Comparison of ENCODE assay signal across 8 cellular contexts in the genomic region with DNA sequence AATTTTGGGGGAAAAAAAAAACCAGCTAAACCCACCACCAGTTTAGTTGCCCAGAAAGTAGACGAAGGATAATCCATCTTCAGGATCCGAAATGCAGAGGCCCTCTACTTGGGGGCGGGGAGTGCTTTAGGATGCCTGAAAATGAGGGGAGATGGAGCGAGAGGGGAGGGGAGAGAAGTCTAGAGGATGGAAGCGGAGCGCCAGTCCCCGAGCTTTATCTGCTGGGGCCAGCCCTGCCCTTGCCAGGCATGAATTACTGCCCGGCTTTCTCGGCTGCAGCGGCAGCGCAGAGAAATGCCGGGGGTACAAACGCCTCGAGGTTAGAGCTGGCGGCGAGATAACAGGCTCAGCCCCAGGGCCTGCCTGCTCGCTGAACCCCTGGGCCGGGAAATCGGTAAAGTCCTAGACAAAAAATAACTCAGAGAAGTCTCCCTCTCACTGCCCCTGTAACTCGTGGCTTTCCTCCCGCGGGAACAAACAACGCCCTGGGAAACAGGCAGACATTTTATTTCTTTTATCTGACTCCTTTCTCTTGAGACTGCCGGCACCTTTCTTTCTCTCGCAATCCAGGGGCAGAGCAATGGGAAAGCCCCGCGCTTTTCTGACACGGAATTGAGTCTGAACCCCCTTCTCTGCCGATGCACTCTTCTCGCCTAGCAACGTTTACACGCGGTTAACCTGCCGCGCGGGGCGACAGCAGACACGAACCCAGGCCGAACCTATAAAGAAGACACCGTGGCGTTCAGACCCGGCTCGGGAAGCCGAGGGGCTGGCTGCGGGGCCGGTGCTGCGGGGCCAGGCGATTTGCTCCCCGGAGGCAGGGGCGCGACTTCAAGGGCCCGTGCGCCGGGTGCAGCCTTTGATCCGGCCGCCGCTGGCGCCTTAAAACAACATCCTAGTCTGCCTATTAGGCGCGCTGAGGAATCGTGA. TPM values are rescaled to one million over a fixed set of nuclear protein-coding genes. Genes with fewer than 3 reads are reported as not detected.
DNase-seq lines count a peak whose midpoint lies in the region; ATAC-seq, FAIRE-seq and TF ChIP-seq lines count a peak whose summit lies in the region.

No MANE protein-coding gene starts in this region.

- H3K27me3 ChIP-seq in CD8-positive, alpha-beta memory T cell (ENCODE audit: insufficient read depth, low read length, poor library complexity, severe bottlenecking) = peaks cover 65% of the 10 kb centered on the region
- H3K27me3 ChIP-seq in MM.1S (replicated peaks; ENCODE audit: insufficient read depth, low read length) = peaks cover 60% of the 10 kb centered on the region
- H3K27me3 ChIP-seq in neural progenitor cell = peaks cover 99% of the 10 kb centered on the region
- H3K27me3 ChIP-seq in tibial nerve = peaks cover 3 to 93% of the 10 kb centered on the region in 2 donors

- TF ChIP-seq POLR2A in tibial nerve (IDR thresholded peaks at IDR 0.05) = no peak

- no peak overlapping the region for H3K4me3 ChIP-seq in CD8-positive, alpha-beta memory T cell (ENCODE audit: low read length)
- H3K4me3 ChIP-seq in MM.1S (ENCODE audit: low read length) = 0 out of 2 replicates have a peak overlapping the region, but pooled peaks have one; percentile 14
- peak overlapping the region; percentile 24 for H3K4me3 ChIP-seq in neural progenitor cell
- peak overlapping the region in 2 of 4 donors; percentile 15 to 20 for H3K4me3 ChIP-seq in tibial nerve

- H3K4me2 ChIP-seq in MM.1S (ENCODE audit: low read depth, low read length) (peak overlapping the region; percentile 53; the same call in 1 of the 2 replicates), neural progenitor cell (peak overlapping the region; percentile 67)

- 6 to 14% methylated on average over 53 to 60 of the region's 61 CpGs for WGBS in tibial nerve, 2 donors

- peaks cover 16% of the 10 kb centered on the region for H3K4me1 ChIP-seq in CD8-positive, alpha-beta memory T cell (ENCODE audit: insufficient read depth, low read length)
- no peaks in the 10 kb centered on the region for H3K4me1 ChIP-seq in MM.1S (ENCODE audit: low read length)
- peaks cover 67% of the 10 kb centered on the region for H3K4me1 ChIP-seq in neural progenitor cell
- peaks cover 0 to 80% (median 31%) of the 10 kb centered on the region in 4 donors for H3K4me1 ChIP-seq in tibial nerve

- no peak for FAIRE-seq in HTR-8/SVneo (lab: Jason Lieb, UNC)

- ATAC-seq in HG03097 (IDR thresholded peaks at IDR 0.05; ENCODE audit: low FRiP score, unreplicated experiment) = no peak

- H3K79me2 ChIP-seq in MM.1S (ENCODE audit: low read length) (no peaks in the 10 kb centered on the region), neural progenitor cell (ENCODE audit: low read depth) (no peaks in the 10 kb centered on the region)

- H3K36me3 ChIP-seq in CD8-positive, alpha-beta memory T cell (ENCODE audit: insufficient read depth, low read length) = no peaks in the 10 kb centered on the region
- H3K36me3 ChIP-seq in MM.1S (replicated peaks; ENCODE audit: insufficient read depth, low read length) (no peaks in the 10 kb centered on the region), neural progenitor cell (no peaks in the 10 kb centered on the region), tibial nerve (no peaks in the 10 kb centered on the region)

- DNase-seq in CD8-positive, alpha-beta memory T cell = no peak
- DNase-seq in MM.1S = no peak
- DNase-seq in dermis blood vessel endothelial cell = peak; percentile 36
- peak; percentile 75 for DNase-seq in neural progenitor cell (ENCODE audit: low spot score)
- no peak for DNase-seq in tibial nerve (ENCODE audit: low spot score in 2 of 2)
- no peak for DNase-seq in NCI-H2081 (lab: John Stamatoyannopoulos, UW)
- no peak for DNase-seq in HTR-8/SVneo (ENCODE audit: insufficient read length, low spot score)

- no peaks in the 10 kb centered on the region for H4K20me1 ChIP-seq in MM.1S (ENCODE audit: insufficient read depth, low read length)
- peaks cover 90% of the 10 kb centered on the region for H4K20me1 ChIP-seq in neural progenitor cell (ENCODE audit: low read depth)

- no peak overlapping the region for H3K27ac ChIP-seq in CD8-positive, alpha-beta memory T cell (ENCODE audit: low read depth, low read length)
- H3K27ac ChIP-seq in MM.1S (ENCODE audit: low read length) (no peak overlapping the region), neural progenitor cell (no peak overlapping the region), tibial nerve (no peak overlapping the region)

- TF ChIP-seq EP300 in tibial nerve (IDR thresholded peaks at IDR 0.05) = no peak

- H3K9ac ChIP-seq in MM.1S (ENCODE audit: low read length) (no peak overlapping the region), neural progenitor cell (no peak overlapping the region)

- H3K4me1 Mint-ChIP-seq in CD8-positive, alpha-beta memory T cell = peaks cover 39 to 64% (median 49%) of the 10 kb centered on the region in 3 donors
- peaks cover 62% of the 10 kb centered on the region for H3K4me1 Mint-ChIP-seq in neural progenitor cell

- H3K9me3 Mint-ChIP-seq in CD8-positive, alpha-beta memory T cell = peaks cover 0 to 16% (median 7%) of the 10 kb centered on the region in 5 donors
- H3K9me3 Mint-ChIP-seq in neural progenitor cell = no peaks in the 10 kb centered on the region

- H3K27ac Mint-ChIP-seq in CD8-positive, alpha-beta memory T cell = peak overlapping the region in 1 of 8 donors; percentile 66
- H3K27ac Mint-ChIP-seq in neural progenitor cell = peak overlapping the region; percentile 95

- H2AFZ ChIP-seq in MM.1S (ENCODE audit: low read length) (no peak overlapping the region), neural progenitor cell (replicated peaks) (no peak overlapping the region)

- CTCF ChIA-PET in CD8-positive, alpha-beta memory T cell (lab: Charles Lee) = no interaction called here

- H3F3A ChIP-seq in MM.1S (ENCODE audit: insufficient read depth, low read length) = no peaks in the 10 kb centered on the region
- H3F3A ChIP-seq in neural progenitor cell (ENCODE audit: low read depth) = peaks cover 73% of the 10 kb centered on the region

- H3K27me3 Mint-ChIP-seq in CD8-positive, alpha-beta memory T cell = peaks cover 74 to 79% of the 10 kb centered on the region in 2 donors
- peaks cover 38% of the 10 kb centered on the region for H3K27me3 Mint-ChIP-seq in neural progenitor cell (ENCODE audit: insufficient read depth, low read depth)

- H3K9me3 ChIP-seq in CD8-positive, alpha-beta memory T cell (ENCODE audit: low read length) = no peaks in the 10 kb centered on the region
- H3K9me3 ChIP-seq in MM.1S (replicated peaks; ENCODE audit: insufficient read depth, low read length) (no peaks in the 10 kb centered on the region), neural progenitor cell (ENCODE audit: low read depth) (no peaks in the 10 kb centered on the region), tibial nerve (peaks cover 0 to 4% (median 0%) of the 10 kb centered on the region in 4 donors)

- TF ChIP-seq CTCF in MM.1S (IDR thresholded peaks at IDR 0.05; ENCODE audit: low read length) (no peak), neural progenitor cell (IDR thresholded peaks at IDR 0.05) (no peak), tibial nerve (IDR thresholded peaks at IDR 0.05) (no peak)

- POLR2A ChIA-PET in CD8-positive, alpha-beta memory T cell (lab: Charles Lee) = no interaction called here

- H3K9me2 ChIP-seq in MM.1S (replicated peaks; ENCODE audit: insufficient read depth, low read length) = no peaks in the 10 kb centered on the region

- H3K4me3 Mint-ChIP-seq in CD8-positive, alpha-beta memory T cell = peak overlapping the region; percentile 49 to 78 (median 63)
- peak overlapping the region; percentile 87 for H3K4me3 Mint-ChIP-seq in neural progenitor cell

- no peaks in the 10 kb centered on the region for H3K36me3 Mint-ChIP-seq in CD8-positive, alpha-beta memory T cell
- H3K36me3 Mint-ChIP-seq in neural progenitor cell = peaks cover 2% of the 10 kb centered on the region

RNA-seq across cellular contexts. Expression of gene MSX1, which starts 3.1 kb away (rescaled TPM):
- under 1 TPM; 0.11 to 0.24 TPM for total RNA-seq in CD8-positive, alpha-beta memory T cell
- not detected for polyA plus RNA-seq in CD8-positive, alpha-beta memory T cell
- total RNA-seq in dermis blood vessel endothelial cell (3.7 and 9.0 TPM in 2 replicates), neural progenitor cell (ENCODE audit: low replicate concordance) (0.65 TPM in 1 of 2 replicates, not detected in the other), tibial nerve (10 to 100 TPM in 3 of 4 donors, 1 to 10 TPM in 1; 9.4 to 42.3 (median 21.7) TPM)

Comparison
In these comparisons a context has a peak if more than half of its experiments do, and no peak if none do; other contexts are left out.
1. DNase-seq: peak in dermis blood vessel endothelial cell (single experiment) and neural progenitor cell (single experiment); none in CD8-positive, alpha-beta memory T cell (0 of 5), MM.1S (single experiment), tibial nerve (0 of 2), NCI-H2081 (0 of 2) and HTR-8/SVneo (single experiment).